10 cellular contexts compared by ENCODE assay signal in genomic region chr7:143945423-143945822, GRCh38. TPM values are rescaled to one million over a fixed set of nuclear protein-coding genes. Genes with fewer than 3 reads are reported as not detected.
"Had no signal": no experiment of that assay in that cellular context is flagged by ENCODE, and none has a peak within 500 bp of the region (broad histone marks: within the 10 kb centered on the region; RNA-seq: fewer than 3 reads in every experiment).

No MANE protein-coding gene starts in this region.

- H2AFZ ChIP-seq: GM23338 had no signal

- ATAC-seq: GM23338 had no signal

- FAIRE-seq: H1, H54, HTR-8/SVneo had no signal

- H3K4me2 ChIP-seq: GM23338 had no signal

- H3K4me3 ChIP-seq: GM23338 had no signal

- DNase-seq: H9, HCEC 1CT, HFFc6, KG1 had no signal

RNA-seq across cellular contexts. Expression of gene OR2F1, which starts 9.2 kb away (rescaled TPM):
- total RNA-seq: GM23338, H9, HFFc6, HT-29 had no signal
- polyA plus RNA-seq: GM23338, H1, IgD-negative memory B cell had no signal

RNA-seq across cellular contexts. Expression of gene OR2F2, which starts 10.4 kb away (rescaled TPM):
- total RNA-seq: GM23338, H1, H9, HFFc6, HT-29 had no signal
- polyA plus RNA-seq: GM23338, H1, IgD-negative memory B cell had no signal

RNA-seq across cellular contexts. Expression of gene OR6B1, which starts 54.7 kb away (rescaled TPM):
- total RNA-seq: GM23338, H1, H9, HFFc6, HT-29 had no signal
- polyA plus RNA-seq: GM23338, H1, IgD-negative memory B cell had no signal
